8 cellular contexts compared by ENCODE assay signal in the genomic region with DNA sequence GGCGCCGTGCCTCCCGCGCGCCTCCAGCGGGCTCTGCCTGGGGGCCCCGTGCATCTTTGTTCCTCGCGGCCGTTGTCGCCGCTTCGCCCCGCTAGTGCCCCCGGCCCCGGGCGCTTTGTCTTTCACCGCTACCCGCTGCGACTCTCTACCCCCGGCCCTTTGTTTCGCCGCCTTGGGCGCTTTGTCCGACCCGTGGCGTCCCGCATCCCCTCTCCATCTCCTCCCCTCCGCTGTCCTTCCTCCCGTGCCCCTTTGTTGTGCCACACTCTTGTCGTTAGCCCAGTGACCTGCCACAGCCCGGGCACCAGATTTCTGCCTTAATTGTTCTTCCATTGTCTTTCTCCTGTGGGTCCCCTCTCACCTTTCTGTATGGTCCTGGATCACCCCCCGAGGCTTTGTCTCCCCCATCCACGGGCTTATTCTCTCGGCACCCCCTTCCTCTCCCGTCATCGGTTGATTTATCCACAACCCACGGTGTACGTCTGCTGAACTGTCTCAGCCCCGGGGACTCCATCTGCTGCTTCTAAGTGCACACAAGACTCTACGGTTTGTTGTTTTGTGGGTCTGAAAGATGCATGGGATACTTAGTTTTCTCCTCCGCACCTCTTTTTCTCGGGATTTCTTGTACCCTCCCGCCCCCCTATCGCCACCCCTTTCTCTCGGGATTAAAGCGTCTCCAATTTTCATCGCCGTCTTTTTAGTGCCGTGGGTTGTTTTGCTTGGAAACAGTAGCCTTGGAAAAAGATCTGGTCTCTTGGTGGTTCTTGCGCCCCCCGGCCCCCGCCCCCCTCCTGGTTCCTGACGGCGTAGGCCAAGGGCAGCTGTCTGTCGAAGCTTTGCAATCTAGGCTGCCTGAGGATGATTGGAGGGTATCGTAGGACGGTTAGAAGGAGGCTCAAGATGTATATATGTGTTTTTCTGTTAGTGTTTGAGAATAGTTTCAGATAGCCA. TPM values are rescaled to one million over a fixed set of nuclear protein-coding genes. Genes with fewer than 3 reads are reported as not detected.
A peak's percentile ranks its signal among the peaks of the same experiment; 100 is the strongest.
DNase-seq lines count a peak whose midpoint lies in the region; ATAC-seq, FAIRE-seq and TF ChIP-seq lines count a peak whose summit lies in the region.

No MANE protein-coding gene starts in this region.

- peak overlapping the region; percentile 67 for H3K4me3 ChIP-seq in GM12865 (ENCODE audit: low read depth, low read length)
- H3K4me3 ChIP-seq in foreskin fibroblast (ENCODE audit: low read depth in 1 of 2, low read length in 2 of 2): peak overlapping the region; percentile 81 to 94

- H3K36me3 Mint-ChIP-seq in activated T-helper 17 cell treated with anti-CD3 and anti-CD28 coated beads, Interleukin-2, amount 50 U/mL, for 72 hours (ENCODE audit: low read depth): peaks cover 76% of the 10 kb centered on the region
- no peaks in the 10 kb centered on the region for H3K36me3 Mint-ChIP-seq in progenitor cell of endocrine pancreas (ENCODE audit: insufficient read depth)

- TF ChIP-seq CTCF in GM12865 (IDR thresholded peaks at IDR 0.05; ENCODE audit: insufficient read depth, low read depth, low read length, missing control alignments) (no peak), foreskin fibroblast (IDR thresholded peaks at IDR 0.05; ENCODE audit: low read depth, low read length) (no peak), progenitor cell of endocrine pancreas (IDR thresholded peaks at IDR 0.05; ENCODE audit: unreplicated experiment) (no peak)

- H3K27ac Mint-ChIP-seq in activated T-helper 17 cell treated with anti-CD3 and anti-CD28 coated beads, Interleukin-2, amount 50 U/mL, for 72 hours: peak overlapping the region; percentile 98
- H3K27ac Mint-ChIP-seq in progenitor cell of endocrine pancreas: peak overlapping the region; percentile 99

- DNase-seq in GM12865 (ENCODE audit: low read depth): peak; percentile 45
- peak; percentile 63 for DNase-seq in NCI-H69 (lab: John Stamatoyannopoulos, UW)
- DNase-seq in foreskin fibroblast: peak in 1 of 2 donors; percentile 56
- DNase-seq in progenitor cell of endocrine pancreas (ENCODE audit: low spot score, unreplicated experiment): peak; percentile 21
- DNase-seq in HTR-8/SVneo (ENCODE audit: insufficient read length, low spot score): no peak

- no peak for FAIRE-seq in HTR-8/SVneo (lab: Jason Lieb, UNC)

- H3K27me3 Mint-ChIP-seq in activated T-helper 17 cell treated with anti-CD3 and anti-CD28 coated beads, Interleukin-2, amount 50 U/mL, for 72 hours: no peaks in the 10 kb centered on the region
- peaks cover 10% of the 10 kb centered on the region for H3K27me3 Mint-ChIP-seq in progenitor cell of endocrine pancreas

- no peak for ATAC-seq in activated T-helper 17 cell treated with anti-CD3 and anti-CD28 coated beads, Interleukin-2, amount 50 U/mL, for 72 hours (replicated peaks)
- ATAC-seq in HG03097 (IDR thresholded peaks at IDR 0.05; ENCODE audit: low FRiP score, unreplicated experiment): no peak
- ATAC-seq in HG02840 (IDR thresholded peaks at IDR 0.05; ENCODE audit: low FRiP score, unreplicated experiment): no peak

- peaks cover 27% of the 10 kb centered on the region for H3K4me1 Mint-ChIP-seq in activated T-helper 17 cell treated with anti-CD3 and anti-CD28 coated beads, Interleukin-2, amount 50 U/mL, for 72 hours
- peaks cover 26% of the 10 kb centered on the region for H3K4me1 Mint-ChIP-seq in progenitor cell of endocrine pancreas (ENCODE audit: low read depth)

- peaks cover 6% of the 10 kb centered on the region for H3K9me3 Mint-ChIP-seq in activated T-helper 17 cell treated with anti-CD3 and anti-CD28 coated beads, Interleukin-2, amount 50 U/mL, for 72 hours
- H3K9me3 Mint-ChIP-seq in progenitor cell of endocrine pancreas (ENCODE audit: low read depth): peaks cover 4% of the 10 kb centered on the region

- H3K4me3 Mint-ChIP-seq in activated T-helper 17 cell treated with anti-CD3 and anti-CD28 coated beads, Interleukin-2, amount 50 U/mL, for 72 hours: peak overlapping the region; percentile 90
- H3K4me3 Mint-ChIP-seq in progenitor cell of endocrine pancreas (ENCODE audit: low read depth): peak overlapping the region; percentile 99

RNA-seq across cellular contexts. Expression of gene RBPJ, which starts 0.8 kb away (rescaled TPM):
- 100 to 1,000 TPM; 238 to 481 TPM for total RNA-seq in activated T-helper 17 cell treated with anti-CD3 and anti-CD28 coated beads, Interleukin-2, amount 50 U/mL, for 72 hours
- 162 and 173 TPM in 2 replicates for total RNA-seq in progenitor cell of endocrine pancreas
